In the genomic region with DNA sequence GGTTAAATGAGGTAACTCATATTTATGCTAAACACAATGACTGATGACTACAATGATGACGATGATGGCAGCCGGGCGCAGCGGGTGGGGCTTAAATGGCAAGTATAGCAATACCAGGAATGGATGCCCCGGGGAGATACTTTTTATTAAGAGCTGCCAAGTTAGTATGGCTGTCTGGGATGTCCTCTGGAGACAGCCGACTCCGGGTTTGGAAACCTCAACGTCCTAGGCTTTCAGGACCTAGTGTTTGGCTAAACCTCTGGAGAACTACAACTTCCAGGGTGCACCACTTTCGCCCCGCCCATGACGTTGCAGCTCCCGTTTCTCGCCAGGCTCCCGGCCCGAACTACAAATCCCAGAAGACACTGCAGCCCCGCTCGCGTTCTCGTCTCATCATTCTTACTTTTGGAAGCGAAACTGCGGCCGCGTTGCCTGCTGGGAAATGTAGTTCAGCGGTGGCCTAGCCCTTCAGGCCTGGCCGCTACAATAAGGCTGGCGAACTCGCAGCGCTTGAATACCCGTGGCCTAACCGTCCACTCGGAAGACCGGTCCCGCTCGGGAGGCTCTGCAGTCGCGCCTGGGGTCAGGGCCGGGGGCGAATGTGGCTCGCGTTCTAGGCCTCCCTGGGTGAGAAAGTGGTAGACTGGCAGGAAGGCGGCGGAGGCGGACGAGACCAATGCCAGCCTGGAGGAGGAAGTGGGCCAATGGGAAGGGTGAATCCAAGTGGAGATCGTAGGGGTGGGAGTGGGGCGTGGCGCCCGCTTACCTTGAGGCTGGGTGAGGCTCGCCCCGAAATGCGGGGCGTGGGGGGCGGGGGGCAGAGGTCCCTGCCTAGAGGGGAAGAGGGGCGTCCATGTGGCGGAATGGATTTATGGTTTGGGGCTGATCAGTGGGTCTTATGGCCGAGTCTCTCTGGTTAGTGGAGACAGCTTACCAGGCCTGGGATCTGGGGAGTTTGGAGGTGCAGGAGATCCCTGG, we compare ENCODE assay signal across 8 cellular contexts. TPM values are rescaled to one million over a fixed set of nuclear protein-coding genes. Genes with fewer than 3 reads are reported as not detected.
DNase-seq lines count a peak whose midpoint lies in the region; ATAC-seq and TF ChIP-seq lines count a peak whose summit lies in the region.

TSS of gene SMARCAL1 (plus strand) at position 463 of the 978 bp plus-strand sequence. CDS start 2,221 bp downstream, outside the sequence.

- H3K9me2 ChIP-seq in Karpas-422 (replicated peaks; ENCODE audit: insufficient read depth, low read length), result no peaks in the 10 kb centered on the region

- H3K27ac ChIP-seq in Karpas-422 (ENCODE audit: low read length), result peak within 1 kb of the TSS; percentile 53
- peak within 1 kb of the TSS; percentile 91 to 99 (median 96) for H3K27ac ChIP-seq in esophagus squamous epithelium

- H3K4me2 ChIP-seq in Karpas-422 (ENCODE audit: low read depth, low read length, poor library complexity, severe bottlenecking), result peak within 1 kb of the TSS; percentile 79

- peak within 1 kb of the TSS; percentile 89 for H3K9ac ChIP-seq in Karpas-422 (ENCODE audit: low read length)

- peaks cover 28% of the 10 kb centered on the region for H3K79me2 ChIP-seq in Karpas-422 (ENCODE audit: low read length)

- H3K36me3 ChIP-seq in Karpas-422 (ENCODE audit: insufficient read depth, low read length), result peaks cover 14% of the 10 kb centered on the region
- peaks cover 0 to 29% (median 9%) of the 10 kb centered on the region in 3 donors for H3K36me3 ChIP-seq in esophagus squamous epithelium

- H4K20me1 ChIP-seq in Karpas-422 (ENCODE audit: insufficient read depth, low read depth, low read length), result no peaks in the 10 kb centered on the region

- WGBS in esophagus squamous epithelium, 2 donors, result 15 to 17% methylated on average over 16 to 23 of the region's 56 CpGs

- peaks cover 33% of the 10 kb centered on the region for H3K4me1 ChIP-seq in Karpas-422 (ENCODE audit: low read length)
- H3K4me1 ChIP-seq in esophagus squamous epithelium, result peaks cover 0 to 18% (median 7%) of the 10 kb centered on the region in 3 donors

- H3K27me3 ChIP-seq in Karpas-422 (ENCODE audit: low read length) (no peaks in the 10 kb centered on the region), esophagus squamous epithelium (peaks cover 0 to 11% (median 0%) of the 10 kb centered on the region in 4 donors)

- H3K4me3 ChIP-seq in Karpas-422 (ENCODE audit: low read length), result peak within 1 kb of the TSS; percentile 96
- peak within 1 kb of the TSS; percentile 57 to 82 (median 74) for H3K4me3 ChIP-seq in esophagus squamous epithelium

- DNase-seq in DMS79 treated with DMSO at 0.1 percent for 48 hours (lab: John Stamatoyannopoulos, UW) (peak; percentile 98), Karpas-422 (peak; percentile 99), RKO (ENCODE audit: low spot score) (peak; percentile 99), activated T-helper 1 cell treated with Interleukin-2 at 50 U/mL for 16 hours (ENCODE audit: low read depth) (peak; percentile 93), esophagus squamous epithelium (lab: John Stamatoyannopoulos, UW) (peak; percentile 96), myocyte (ENCODE audit: low read depth) (peak; percentile 99)
- peak; percentile 91 to 98 for DNase-seq in stimulated activated CD8-positive, alpha-beta memory T cell treated with anti-CD3 and anti-CD28 coated beads, Interleukin-7, amount 100 ng/mL, for 48 hours (ENCODE audit: extremely low read depth in 1 of 2, low read depth in 1 of 2)

- peak; percentile 91 for ATAC-seq in GM21825 (IDR thresholded peaks at IDR 0.05; ENCODE audit: unreplicated experiment)

- peak within 1 kb of the TSS; percentile 83 for H2AFZ ChIP-seq in Karpas-422 (ENCODE audit: low read length)

- peak in 1 of 4 donors; percentile 43 for TF ChIP-seq POLR2A in esophagus squamous epithelium (IDR thresholded peaks at IDR 0.05)

- TF ChIP-seq CTCF in esophagus squamous epithelium (IDR thresholded peaks at IDR 0.05), result peak in 1 of 6 experiments; percentile 13

- H3K9me3 ChIP-seq in Karpas-422 (ENCODE audit: low read length) (no peaks in the 10 kb centered on the region), esophagus squamous epithelium (no peaks in the 10 kb centered on the region)

- intact Hi-C loops in esophagus squamous epithelium (cut with DNase I), result no loop called here

RNA-seq across cellular contexts. Expression of gene SMARCAL1, which starts in this region (rescaled TPM):
- total RNA-seq in Karpas-422 (2014; rRNA removed; shearing (Covaris generic); ENCODE audit: low replicate concordance), result 18.0 and 23.7 TPM in 2 replicates
- total RNA-seq in esophagus squamous epithelium (10 to 100 TPM; 10.3 to 27.1 (median 18.1) TPM), myocyte (5.0 and 5.5 TPM in 2 replicates)
- polyA plus RNA-seq in myocyte (2012), result 20.9 TPM

Comparison
In these comparisons a context has a peak if more than half of its experiments do, and no peak if none do; other contexts are left out.
1. Peak in every context shown above with its lines: DNase-seq, ATAC-seq, H3K4me3 ChIP-seq and H3K27ac ChIP-seq.